In genomic region chr17:61587807-61588660, GRCh38 we compare ENCODE assay signal across 2 cellular contexts.
TF ChIP-seq lines count a peak whose summit lies in the region.

No MANE protein-coding gene starts in this region.

TF ChIP-seq in A549, 52 proteins besides CTCF, POLR2A, EP300 and RAD21:
- TF ChIP-seq MAFK (IDR thresholded peaks at IDR 0.05; ENCODE audit: partially characterized antibody) (peak; percentile 82), CHD2 (IDR thresholded peaks at IDR 0.05; ENCODE audit: low read length, partially characterized antibody) (no peak), PBX3 (IDR thresholded peaks at IDR 0.05) (no peak)

TF ChIP-seq in IMR-90, 13 proteins besides CTCF, POLR2A, EP300 and RAD21:
- TF ChIP-seq BHLHE40 (IDR thresholded peaks at IDR 0.05; ENCODE audit: low read depth, low read length) (no peak), MAFK (IDR thresholded peaks at IDR 0.05; ENCODE audit: low read depth, low read length) (peak; percentile 83), SMC3 (IDR thresholded peaks at IDR 0.05; ENCODE audit: low read depth, low read length) (no peak), RCOR1 (IDR thresholded peaks at IDR 0.05; ENCODE audit: insufficient replicate concordance, low read length) (no peak), CHD1 (IDR thresholded peaks at IDR 0.05; ENCODE audit: low read depth, low read length) (no peak)
TF ChIP-seq in IMR-90: peak in this region for 1.
